8 cellular contexts compared by ENCODE assay signal in genomic region chr12:123602651-123603195, GRCh38. TPM values are rescaled to one million over a fixed set of nuclear protein-coding genes. Genes with fewer than 3 reads are reported as not detected.
DNase-seq lines count a peak whose midpoint lies in the region; ATAC-seq and TF ChIP-seq lines count a peak whose summit lies in the region.

No MANE protein-coding gene starts in this region.

- no peaks in the 10 kb centered on the region for H3K9me3 ChIP-seq in iPS-18c (ENCODE audit: control insufficient read depth, insufficient read depth, low read length)
- H3K9me3 ChIP-seq in stomach smooth muscle (ENCODE audit: control insufficient read depth in 2 of 2, low read length in 2 of 2), result no peaks in the 10 kb centered on the region

- peak overlapping the region; percentile 96 for H3K27ac ChIP-seq in C4-2B
- peak overlapping the region; percentile 76 for H3K27ac ChIP-seq in stomach smooth muscle (ENCODE audit: low read length)

- CTCF ChIA-PET in activated naive CD4-positive, alpha-beta T cell treated with anti-CD3 and anti-CD28 coated beads for 36 hours (lab: Charles Lee), result interaction anchor here (0.5 to 1.3 kb wide), 4 partner anchors 20 to 628 kb away, joined by 3 to 4 read pairs (median 3); partner anchors contain the start of gene OGFOD2

- H3K36me3 ChIP-seq in stomach smooth muscle (ENCODE audit: control insufficient read depth in 2 of 2, insufficient read depth in 2 of 2, low read length in 2 of 2), result peaks cover 10 to 18% of the 10 kb centered on the region in 2 donors

- peak overlapping the region; percentile 89 for H3K4me3 Mint-ChIP-seq in activated naive CD4-positive, alpha-beta T cell treated with anti-CD3 and anti-CD28 coated beads for 36 hours

- H3K4me1 Mint-ChIP-seq in activated naive CD4-positive, alpha-beta T cell treated with anti-CD3 and anti-CD28 coated beads for 36 hours (ENCODE audit: low read depth), result peaks cover 45% of the 10 kb centered on the region

- peak overlapping the region; percentile 85 for H3K9ac ChIP-seq in stomach smooth muscle (ENCODE audit: low read length in 2 of 2)

- no peaks in the 10 kb centered on the region for H3K27me3 ChIP-seq in stomach smooth muscle (ENCODE audit: control insufficient read depth in 1 of 2, insufficient read depth in 2 of 2, low read length in 2 of 2)

- TF ChIP-seq CTCF in C4-2B (conservative IDR thresholded peaks at IDR 0.05), result no peak

- peaks cover 19% of the 10 kb centered on the region for H3K4me1 ChIP-seq in stomach smooth muscle (ENCODE audit: control insufficient read depth, insufficient read depth, low read length)

- no peaks in the 10 kb centered on the region for H3K27me3 Mint-ChIP-seq in activated naive CD4-positive, alpha-beta T cell treated with anti-CD3 and anti-CD28 coated beads for 36 hours (ENCODE audit: low read depth)

- H3K27ac Mint-ChIP-seq in activated naive CD4-positive, alpha-beta T cell treated with anti-CD3 and anti-CD28 coated beads for 36 hours, result peak overlapping the region; percentile 94

- peaks cover 28% of the 10 kb centered on the region for H3K36me3 Mint-ChIP-seq in activated naive CD4-positive, alpha-beta T cell treated with anti-CD3 and anti-CD28 coated beads for 36 hours (ENCODE audit: low read depth)

- peak overlapping the region; percentile 82 for H3K4me3 ChIP-seq in iPS-18c (ENCODE audit: insufficient read depth, low read depth, low read length)
- peak overlapping the region; percentile 95 to 100 for H3K4me3 ChIP-seq in stomach smooth muscle (ENCODE audit: low read length in 2 of 2)

- H3K9me3 Mint-ChIP-seq in activated naive CD4-positive, alpha-beta T cell treated with anti-CD3 and anti-CD28 coated beads for 36 hours, result no peaks in the 10 kb centered on the region

- intact Hi-C loops in activated naive CD4-positive, alpha-beta T cell treated with anti-CD3 and anti-CD28 coated beads for 36 hours (cut with micrococcal nuclease), result loop anchor here (1.0 to 5.0 kb wide), 4 partner anchors 31 to 628 kb away; partner anchors contain the start of genes EIF2B1, GTF2H3, KMT5A and OGFOD2

- ATAC-seq in HG03354 (IDR thresholded peaks at IDR 0.05; ENCODE audit: poor library complexity, severe bottlenecking, unreplicated experiment) (peak; percentile 13), GM18511 (IDR thresholded peaks at IDR 0.05; ENCODE audit: unreplicated experiment) (no peak), GM19463 (IDR thresholded peaks at IDR 0.05; ENCODE audit: unreplicated experiment) (no peak), HG03280 (IDR thresholded peaks at IDR 0.05; ENCODE audit: unreplicated experiment) (no peak)

- peak; percentile 47 for DNase-seq in activated naive CD4-positive, alpha-beta T cell treated with anti-CD3 and anti-CD28 coated beads for 36 hours

RNA-seq across cellular contexts. Expression of gene DDX55, which starts 0.8 kb away (rescaled TPM):
- 10 to 100 TPM; 44.8 to 48.7 TPM for total RNA-seq in activated naive CD4-positive, alpha-beta T cell treated with anti-CD3 and anti-CD28 coated beads for 36 hours

RNA-seq across cellular contexts. Expression of gene TMED2, which starts 18.4 kb away (rescaled TPM):
- 100 to 1,000 TPM; 101 to 105 TPM for total RNA-seq in activated naive CD4-positive, alpha-beta T cell treated with anti-CD3 and anti-CD28 coated beads for 36 hours

RNA-seq across cellular contexts. Expression of gene EIF2B1, which starts 30.8 kb away (rescaled TPM):
- 10 to 100 TPM; 54.3 to 60.9 TPM for total RNA-seq in activated naive CD4-positive, alpha-beta T cell treated with anti-CD3 and anti-CD28 coated beads for 36 hours

RNA-seq across cellular contexts. Expression of gene GTF2H3, which starts 30.9 kb away (rescaled TPM):
- 10 to 100 TPM; 56.6 to 57.7 TPM for total RNA-seq in activated naive CD4-positive, alpha-beta T cell treated with anti-CD3 and anti-CD28 coated beads for 36 hours
